In the genomic region with DNA sequence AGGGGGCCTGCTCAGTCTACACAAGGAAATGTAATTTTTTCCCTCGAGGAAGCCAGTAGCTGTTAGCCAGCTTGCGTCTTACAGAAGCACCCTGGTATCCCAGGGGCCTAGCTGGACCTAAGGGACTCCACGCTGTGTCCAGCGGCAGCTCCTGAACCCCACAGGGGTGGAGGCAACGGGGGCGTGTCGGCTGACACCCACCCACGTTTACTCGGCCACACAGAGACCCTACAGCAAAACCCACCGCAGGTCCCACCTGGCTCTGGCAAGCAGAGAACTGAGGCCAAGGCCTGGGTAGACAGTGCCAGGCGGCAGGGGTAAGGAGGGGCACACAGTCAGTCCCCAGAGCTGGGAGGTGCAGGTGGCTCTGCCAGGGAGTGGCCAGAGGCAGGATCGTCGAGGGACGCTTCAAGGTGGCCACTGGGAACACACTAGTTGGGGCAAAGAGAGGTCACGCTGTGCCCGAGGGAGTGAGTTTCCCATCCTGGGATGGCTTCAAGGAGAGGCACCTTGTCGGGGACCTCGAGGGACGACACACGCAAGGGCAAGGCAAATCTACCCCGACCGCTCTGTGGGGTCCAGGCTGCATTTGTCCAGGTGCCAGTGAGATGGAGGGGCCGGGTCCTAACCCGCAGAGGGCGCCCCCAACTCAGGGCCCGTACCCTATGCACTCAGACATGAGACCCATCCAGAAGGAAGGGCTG, we compare ENCODE assay signal across 23 cellular contexts.
"Had no signal": no experiment of that assay in that cellular context is flagged by ENCODE, and none has a peak within 500 bp of the region (broad histone marks: within the 10 kb centered on the region; RNA-seq: fewer than 3 reads in every experiment).

No MANE protein-coding gene starts in this region.

- DNase-seq: head of caudate nucleus; hippocampal formation; mesendoderm; naive B cell; natural killer cell; nephron progenitor cell; ovary; stimulated activated CD4-positive, alpha-beta T cell treated with anti-CD3 and anti-CD28 coated beads, Interleukin-12 subunit alpha, Interleukin-12 subunit beta, amount 100 ng/mL, for 4 hours; stimulated activated CD4-positive, alpha-beta T cell treated with anti-CD3 and anti-CD28 coated beads, Interleukin-15, amount 100 ng/mL, for 24 hours; stimulated activated CD4-positive, alpha-beta T cell treated with anti-CD3 and anti-CD28 coated beads, Interleukin-2, amount 100 ng/mL, for 24 hours; stimulated activated CD4-positive, alpha-beta T cell treated with anti-CD3 and anti-CD28 coated beads, Interleukin-4, amount 100 ng/mL, for 1 hour; stimulated activated naive B cell treated with anti-CD40 and anti-IgM and Interleukin-4, amounts not matched to agents 10 μg/mL and 1 μg/mL and 100 μg/mL, for 72 hours; substantia nigra had no signal

- H2AFZ ChIP-seq: neural progenitor cell had no signal

- H3K4me1 Mint-ChIP-seq: natural killer cell; neural progenitor cell; stimulated activated naive B cell treated with anti-CD40 and anti-IgM and Interleukin-4, amounts not matched to agents 10 μg/mL and 1 μg/mL and 100 μg/mL, for 72 hours had no signal

- H3K4me2 ChIP-seq: neural progenitor cell had no signal

- H3K4me1 ChIP-seq: neural progenitor cell had no signal

- H3K9me3 ChIP-seq: ovary, right atrium auricular region, tibial nerve, upper lobe of left lung had no signal

- H3K36me3 ChIP-seq: neural progenitor cell, ovary had no signal

- H3K36me3 Mint-ChIP-seq: natural killer cell had no signal

- H3K9me3 Mint-ChIP-seq: mesothelial cell of epicardium; naive B cell; natural killer cell; nephron progenitor cell; neural progenitor cell; stimulated activated naive B cell treated with anti-CD40 and anti-IgM and Interleukin-4, amounts not matched to agents 10 μg/mL and 1 μg/mL and 100 μg/mL, for 72 hours; stimulated activated naive CD8-positive, alpha-beta T cell treated with anti-CD3 and anti-CD28 coated beads, Interleukin-15, Interleukin-2, amounts not matched to agents 100 ng/mL and 50 ng/mL, for 24 hours had no signal

- H3K9ac ChIP-seq: neural progenitor cell had no signal

- H3K27me3 ChIP-seq: neural progenitor cell, ovary, right atrium auricular region, tibial nerve, upper lobe of left lung had no signal

- H3K27ac ChIP-seq: neural progenitor cell, ovary, right atrium auricular region, skin epidermis, tibial nerve, upper lobe of left lung had no signal

- H3K27me3 Mint-ChIP-seq: naive B cell; progenitor cell of endocrine pancreas; stimulated activated naive B cell treated with anti-CD40 and anti-IgM and Interleukin-4, amounts not matched to agents 10 μg/mL and 1 μg/mL and 100 μg/mL, for 72 hours; stimulated activated naive CD8-positive, alpha-beta T cell treated with anti-CD3 and anti-CD28 coated beads, Interleukin-15, Interleukin-2, amounts not matched to agents 100 ng/mL and 50 ng/mL, for 24 hours had no signal

- ATAC-seq: natural killer cell; sciatic nerve; stimulated activated naive B cell treated with anti-CD40 and anti-IgM and Interleukin-4, amounts not matched to agents 10 μg/mL and 1 μg/mL and 100 μg/mL, for 72 hours had no signal

- H3K4me3 Mint-ChIP-seq: mesothelial cell of epicardium; naive B cell; natural killer cell; nephron progenitor cell; neural progenitor cell; stimulated activated naive B cell treated with anti-CD40 and anti-IgM and Interleukin-4, amounts not matched to agents 10 μg/mL and 1 μg/mL and 100 μg/mL, for 72 hours; stimulated activated naive CD8-positive, alpha-beta T cell treated with anti-CD3 and anti-CD28 coated beads, Interleukin-15, Interleukin-2, amounts not matched to agents 100 ng/mL and 50 ng/mL, for 24 hours had no signal

- H3K27ac Mint-ChIP-seq: mesothelial cell of epicardium; nephron progenitor cell; neural progenitor cell; progenitor cell of endocrine pancreas; stimulated activated naive B cell treated with anti-CD40 and anti-IgM and Interleukin-4, amounts not matched to agents 10 μg/mL and 1 μg/mL and 100 μg/mL, for 72 hours; stimulated activated naive CD8-positive, alpha-beta T cell treated with anti-CD3 and anti-CD28 coated beads, Interleukin-15, Interleukin-2, amounts not matched to agents 100 ng/mL and 50 ng/mL, for 24 hours had no signal

- H3K4me3 ChIP-seq: lung, neural progenitor cell, ovary, right atrium auricular region, skin epidermis, tibial nerve, upper lobe of left lung had no signal
